ENCODE assay signal across 8 cellular contexts in the genomic region with DNA sequence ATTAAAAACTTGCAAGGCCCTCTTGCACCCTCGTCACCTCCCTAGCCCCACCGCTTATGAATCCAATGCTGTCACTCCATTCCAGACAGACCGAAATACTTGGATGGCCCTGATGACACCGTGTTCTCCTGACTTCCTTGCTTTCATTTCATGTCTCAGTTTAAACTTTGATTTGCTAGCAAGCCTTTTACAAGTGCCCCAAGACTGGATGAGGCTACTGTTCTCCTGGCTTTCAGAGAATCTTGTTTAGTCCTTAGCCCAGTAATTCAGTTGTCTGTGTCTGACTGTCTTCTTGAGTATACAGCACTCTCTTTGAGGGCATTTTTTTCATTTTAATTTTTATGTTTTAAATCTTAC. TPM values are rescaled to one million over a fixed set of nuclear protein-coding genes. Genes with fewer than 3 reads are reported as not detected.
DNase-seq lines count a peak whose midpoint lies in the region; ATAC-seq and TF ChIP-seq lines count a peak whose summit lies in the region.

No MANE protein-coding gene starts in this region.

- H3K36me3 Mint-ChIP-seq in MCF 10A (ENCODE audit: insufficient read depth, unreplicated experiment) = no peaks in the 10 kb centered on the region
- no peaks in the 10 kb centered on the region for H3K36me3 Mint-ChIP-seq in natural killer cell treated with Interleukin-12 subunit alpha and Interleukin-12 subunit beta and Interleukin-15 and Interleukin-18, amount 100 ng/mL, for 72 hours

- BruUV-seq in MCF 10A (replicated peaks; lab: Mats Ljungman, UMichigan) = no TSS peak

- CTCF ChIA-PET in MCF 10A (lab: Yijun Ruan, JAX) = interaction anchor here (0.6 to 4.2 kb wide), 9 partner anchors 12 to 475 kb away, joined by 3 to 43 read pairs (median 4); no protein-coding TSS in a partner anchor

- no peak for DNase-seq in MCF 10A (ENCODE audit: unreplicated experiment)
- no peak for DNase-seq in natural killer cell treated with Interleukin-12 subunit alpha and Interleukin-12 subunit beta and Interleukin-15 and Interleukin-18, amount 100 ng/mL, for 72 hours (ENCODE audit: low spot score)
- no peak for DNase-seq in activated gamma-delta T cell treated with Interleukin-2 at 50 U/mL for 16 hours
- DNase-seq in cerebellar nuclear complex (lab: John Stamatoyannopoulos, UW) = no peak
- no peak for DNase-seq in COLO668 (lab: John Stamatoyannopoulos, UW; ENCODE audit: unreplicated experiment)

- intact Hi-C loops in MCF 10A (cut with micrococcal nuclease) = no loop called here

- H3K27me3 Mint-ChIP-seq in MCF 10A (ENCODE audit: insufficient read depth, unreplicated experiment) = no peaks in the 10 kb centered on the region
- no peaks in the 10 kb centered on the region for H3K27me3 Mint-ChIP-seq in natural killer cell treated with Interleukin-12 subunit alpha and Interleukin-12 subunit beta and Interleukin-15 and Interleukin-18, amount 100 ng/mL, for 72 hours

- peak overlapping the region; percentile 75 for H3K27ac Mint-ChIP-seq in MCF 10A (ENCODE audit: low read depth, unreplicated experiment)
- peak overlapping the region; percentile 69 to 78 for H3K27ac Mint-ChIP-seq in natural killer cell treated with Interleukin-12 subunit alpha and Interleukin-12 subunit beta and Interleukin-15 and Interleukin-18, amount 100 ng/mL, for 72 hours

- H3K9me3 Mint-ChIP-seq in MCF 10A (ENCODE audit: unreplicated experiment) = peaks cover 6% of the 10 kb centered on the region
- H3K9me3 Mint-ChIP-seq in natural killer cell treated with Interleukin-12 subunit alpha and Interleukin-12 subunit beta and Interleukin-15 and Interleukin-18, amount 100 ng/mL, for 72 hours = no peaks in the 10 kb centered on the region

- ATAC-seq in GM19324 (IDR thresholded peaks at IDR 0.05; ENCODE audit: low FRiP score, unreplicated experiment) (peak; percentile 1), HG03103 (IDR thresholded peaks at IDR 0.05; ENCODE audit: low read depth, unreplicated experiment) (peak; percentile 6), GM18519 (IDR thresholded peaks at IDR 0.05; ENCODE audit: low FRiP score, unreplicated experiment) (no peak)
- ATAC-seq in natural killer cell treated with Interleukin-12 subunit alpha and Interleukin-12 subunit beta and Interleukin-15 and Interleukin-18, amount 100 ng/mL, for 72 hours = no peak

- peak overlapping the region; percentile 73 for H3K4me3 Mint-ChIP-seq in MCF 10A (ENCODE audit: unreplicated experiment)
- H3K4me3 Mint-ChIP-seq in natural killer cell treated with Interleukin-12 subunit alpha and Interleukin-12 subunit beta and Interleukin-15 and Interleukin-18, amount 100 ng/mL, for 72 hours = peak overlapping the region; percentile 77

- peaks cover 25% of the 10 kb centered on the region for H3K4me1 Mint-ChIP-seq in MCF 10A (ENCODE audit: insufficient read depth, unreplicated experiment)
- peaks cover 32 to 55% of the 10 kb centered on the region in 2 donors for H3K4me1 Mint-ChIP-seq in natural killer cell treated with Interleukin-12 subunit alpha and Interleukin-12 subunit beta and Interleukin-15 and Interleukin-18, amount 100 ng/mL, for 72 hours (ENCODE audit: low read depth in 2 of 2)

- TF ChIP-seq CTCF in MCF 10A (IDR thresholded peaks at IDR 0.05; ENCODE audit: unreplicated experiment) = no peak

- POLR2A ChIA-PET in MCF 10A (lab: Yijun Ruan, JAX) = interaction anchor here (0.6 to 2.3 kb wide), 13 partner anchors 30 to 641 kb away, joined by 3 to 21 read pairs (median 3); partner anchors contain the start of genes FUBP1 and IFI44

RNA-seq across cellular contexts. Expression of gene IFI44L, which starts 0.8 kb away (rescaled TPM):
- 8.0 and 11.9 TPM in 2 replicates for total RNA-seq in MCF 10A (2022)
- total RNA-seq in natural killer cell treated with Interleukin-12 subunit alpha and Interleukin-12 subunit beta and Interleukin-15 and Interleukin-18, amount 100 ng/mL, for 72 hours = 1 to 10 TPM; 1.4 to 3.8 TPM

RNA-seq across cellular contexts. Expression of gene IFI44, which starts 30.2 kb away (rescaled TPM):
- total RNA-seq in MCF 10A (2022) = 7.5 and 7.7 TPM in 2 replicates
- 10 to 100 TPM; 10.0 to 13.5 TPM for total RNA-seq in natural killer cell treated with Interleukin-12 subunit alpha and Interleukin-12 subunit beta and Interleukin-15 and Interleukin-18, amount 100 ng/mL, for 72 hours

Comparison
In these comparisons a context has a peak if more than half of its experiments do, and no peak if none do; other contexts are left out.
1. ATAC-seq: peak in GM19324 (single experiment) and HG03103 (single experiment); none in natural killer cell treated with Interleukin-12 subunit alpha and Interleukin-12 subunit beta and Interleukin-15 and Interleukin-18, amount 100 ng/mL, for 72 hours (0 of 2) and GM18519 (single experiment).